ENCODE assay signal across 22 cellular contexts in genomic region chr20:2374346-2375125, GRCh38. TPM values are rescaled to one million over a fixed set of nuclear protein-coding genes. Genes with fewer than 3 reads are reported as not detected.
"Had no signal": no experiment of that assay in that cellular context is flagged by ENCODE, and none has a peak within 500 bp of the region (broad histone marks: within the 10 kb centered on the region; RNA-seq: fewer than 3 reads in every experiment).

No MANE protein-coding gene starts in this region.

- H3K9ac ChIP-seq: SK-N-SH had no signal

- H3K27ac ChIP-seq: RWPE1 had no signal

- DNase-seq: IMR-90; Karpas-422; KG1; MG63; NCI-H1092 treated with DMSO at 0.1 percent for 48 hours; NCI-H1436; NCI-H187; NCI-H2029 treated with DMSO at 0.1 percent for 48 hours; NCI-H2227 treated with DMSO at 0.1 percent for 48 hours; NCI-H524; NCI-H526 treated with DMSO at 0.1 percent for 48 hours; NCI-H774; NK-92 treated with Interleukin-12 subunit alpha and Interleukin-12 subunit beta, amount 100 ng/mL, for 24 hours; PC-3; SHP77; SK-N-SH; SW 1271 had no signal

- H3K9me3 ChIP-seq: MG63 had no signal

- H3K27me3 ChIP-seq: MG63 had no signal

- H3K4me2 ChIP-seq: SK-N-SH had no signal

- H3K36me3 ChIP-seq: MG63 had no signal

- H3K4me3 ChIP-seq: MG63 had no signal

RNA-seq across cellular contexts. Expression of gene TGM6, which starts 6.2 kb away (rescaled TPM):
- total RNA-seq: HT-29, IMR-90, NCI-H460, OCI-LY7, PC-3, SK-MEL-5 had no signal
- polyA plus RNA-seq: IMR-90, SK-N-SH had no signal
